Comparison of ENCODE assay signal across 1 cellular context in genomic region chr2:67996772-67997527, GRCh38.
A peak's percentile ranks its signal among the peaks of the same experiment; 100 is the strongest.
TF ChIP-seq lines count a peak whose summit lies in the region.

No MANE protein-coding gene starts in this region.

TF ChIP-seq in GM12878, 131 proteins besides CTCF, POLR2A, EP300 and RAD21 (continued from another document):
- TF ChIP-seq ZBTB40 (IDR thresholded peaks at IDR 0.05; ENCODE audit: borderline replicate concordance) (0 out of 2 replicates have a peak, but pooled peaks have one; percentile 18), YY1 (IDR thresholded peaks at IDR 0.05; ENCODE audit: low read depth, low read length) (no peak), ZNF24 (IDR thresholded peaks at IDR 0.05) (no peak), SUPT20H (IDR thresholded peaks at IDR 0.05; ENCODE audit: borderline replicate concordance, control insufficient read depth, low read depth, low read length) (no peak), YBX1 (IDR thresholded peaks at IDR 0.05) (no peak), USF2 (IDR thresholded peaks at IDR 0.05; ENCODE audit: borderline replicate concordance, low read depth, low read length) (no peak), EZH2 (IDR thresholded peaks at IDR 0.05; ENCODE audit: borderline replicate concordance, control insufficient read depth, low read depth, low read length) (no peak)
